Comparison of ENCODE assay signal across 22 cellular contexts in the genomic region with DNA sequence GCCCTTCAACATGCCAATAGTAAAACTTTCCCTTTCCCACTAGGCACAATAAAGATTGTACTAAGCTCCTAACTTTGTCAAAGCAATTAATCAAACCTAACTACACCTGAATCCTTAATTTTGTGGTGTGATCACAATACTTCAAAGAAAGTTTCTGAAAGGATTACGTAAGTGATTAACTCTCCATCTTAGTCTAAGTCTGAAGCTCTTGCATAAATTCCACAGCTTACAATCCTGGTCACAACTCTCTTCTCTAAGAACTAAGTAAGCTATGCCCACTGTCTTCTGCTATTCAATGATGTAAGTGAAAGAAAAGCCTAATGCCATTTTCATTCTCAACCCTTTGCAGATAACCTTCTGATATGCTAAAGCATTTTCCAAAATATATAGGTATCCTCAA. TPM values are rescaled to one million over a fixed set of nuclear protein-coding genes. Genes with fewer than 3 reads are reported as not detected.
DNase-seq lines count a peak whose midpoint lies in the region; ATAC-seq and TF ChIP-seq lines count a peak whose summit lies in the region.
"Had no signal": no experiment of that assay in that cellular context is flagged by ENCODE, and none has a peak within 500 bp of the region (broad histone marks: within the 10 kb centered on the region; RNA-seq: fewer than 3 reads in every experiment).

No MANE protein-coding gene starts in this region.

- no peaks in the 10 kb centered on the region for H3K9me3 Mint-ChIP-seq in CD8-positive, alpha-beta T cell
- no peaks in the 10 kb centered on the region for H3K9me3 Mint-ChIP-seq in chondrocyte (ENCODE audit: low read depth)
- H3K9me3 Mint-ChIP-seq in nephron, result no peaks in the 10 kb centered on the region
- no peaks in the 10 kb centered on the region for H3K9me3 Mint-ChIP-seq in Caco-2 (ENCODE audit: unreplicated experiment)
- H3K9me3 Mint-ChIP-seq: CD8-positive, alpha-beta memory T cell had no signal

- POLR2A ChIA-PET in CD8-positive, alpha-beta T cell (lab: Charles Lee), result interaction anchor here (1.1 to 1.2 kb wide), 2 partner anchors 14 to 240 kb away, joined by 3 to 5 read pairs; partner anchors contain the start of gene N4BP1
- POLR2A ChIA-PET in HEK293 (lab: Yijun Ruan, JAX), result interaction anchor here (1.1 to 1.3 kb wide), 2 partner anchors 10 to 15 kb away, joined by 3 read pairs; partner anchors contain the start of gene SIAH1
- POLR2A ChIA-PET in Caco-2 (lab: Charles Lee), result no interaction called here

- H3K4me1 ChIP-seq in CD8-positive, alpha-beta T cell (ENCODE audit: insufficient read depth, low read length), result peaks cover 25% of the 10 kb centered on the region
- H3K4me1 ChIP-seq in HEK293 (ENCODE audit: control insufficient read depth, insufficient read depth, low read length) (peaks cover 46% of the 10 kb centered on the region), Caco-2 (peaks cover 28% of the 10 kb centered on the region)

- intact Hi-C loops in CD8-positive, alpha-beta T cell (cut with DNase I, micrococcal nuclease), result loop anchor here (5.0 kb wide), 2 partner anchors 122 to 907 kb away; partner anchors contain the start of genes ABCC11 (in 1 of the 2), ITFG1 (in 1 of the 2) and PHKB (in 1 of the 2)
- intact Hi-C loops in Caco-2 (cut with micrococcal nuclease; ENCODE audit: unreplicated experiment), result no loop called here

- no peak for DNase-seq in CD8-positive, alpha-beta T cell
- no peak for DNase-seq in chondrocyte (ENCODE audit: low spot score)
- no peak for DNase-seq in NCI-H2196 (lab: John Stamatoyannopoulos, UW; ENCODE audit: unreplicated experiment)
- DNase-seq in Caco-2, result no peak
- no peak for DNase-seq in D341Med (ENCODE audit: low spot score)
- no peak for DNase-seq in T-helper 2 cell
- DNase-seq: CD8-positive, alpha-beta memory T cell; DMS53; GDM1; GOT3; KG1; MV-4-11; NCI-H1694; NCI-H2081; NCI-H2171; NCI-H446; NCI-H526 treated with DMSO at 0.1 percent for 48 hours; Right ventricle myocardium superior; SK-N-SH had no signal

- H3K9me3 ChIP-seq in CD8-positive, alpha-beta T cell (ENCODE audit: low read length), result no peaks in the 10 kb centered on the region
- no peaks in the 10 kb centered on the region for H3K9me3 ChIP-seq in HEK293 (ENCODE audit: control insufficient read depth, insufficient read depth, low read depth, low read length)
- no peaks in the 10 kb centered on the region for H3K9me3 ChIP-seq in Caco-2
- H3K9me3 ChIP-seq: BLaER1 treated with 17β-estradiol and CSF1 and Interleukin-3, amounts not matched to agents 10 nM and 100 nM; SK-N-SH had no signal

- no peak for ATAC-seq in CD8-positive, alpha-beta T cell

- peaks cover 4% of the 10 kb centered on the region for H3K36me3 Mint-ChIP-seq in CD8-positive, alpha-beta T cell
- H3K36me3 Mint-ChIP-seq in chondrocyte (ENCODE audit: low read depth) (no peaks in the 10 kb centered on the region), nephron (ENCODE audit: low read depth) (no peaks in the 10 kb centered on the region), Caco-2 (ENCODE audit: insufficient read depth, unreplicated experiment) (peaks cover 7% of the 10 kb centered on the region)

- no peak overlapping the region for H3K27ac ChIP-seq in CD8-positive, alpha-beta T cell (ENCODE audit: low read depth, low read length)
- no peak overlapping the region for H3K27ac ChIP-seq in HEK293 (ENCODE audit: extremely low read depth, low read depth, low read length)
- H3K27ac ChIP-seq: BLaER1 treated with 17β-estradiol and CSF1 and Interleukin-3, amounts not matched to agents 10 nM and 100 nM had no signal

- no peaks in the 10 kb centered on the region for H3K36me3 ChIP-seq in CD8-positive, alpha-beta T cell (ENCODE audit: insufficient read depth, low read length)
- H3K36me3 ChIP-seq in HEK293 (ENCODE audit: control insufficient read depth in 2 of 2, insufficient read depth in 1 of 2, low read length in 2 of 2) (no peaks in the 10 kb centered on the region), Caco-2 (ENCODE audit: control insufficient read depth, insufficient read depth, low read length) (no peaks in the 10 kb centered on the region)

- H3K4me3 ChIP-seq in CD8-positive, alpha-beta T cell (ENCODE audit: low read depth, low read length), result no peak overlapping the region
- H3K4me3 ChIP-seq in HEK293 (ENCODE audit: low read depth, low read length) (no peak overlapping the region), Caco-2 (ENCODE audit: low read depth, low read length) (no peak overlapping the region)
- H3K4me3 ChIP-seq: BLaER1 treated with 17β-estradiol and CSF1 and Interleukin-3, amounts not matched to agents 10 nM and 100 nM had no signal

- peaks cover 38% of the 10 kb centered on the region for H3K4me1 Mint-ChIP-seq in CD8-positive, alpha-beta T cell (ENCODE audit: low read depth)
- H3K4me1 Mint-ChIP-seq in chondrocyte (ENCODE audit: low read depth) (peaks cover 64% of the 10 kb centered on the region), nephron (peaks cover 50% of the 10 kb centered on the region), Caco-2 (ENCODE audit: low read depth, unreplicated experiment) (no peaks in the 10 kb centered on the region)

- H3K4me3 Mint-ChIP-seq in CD8-positive, alpha-beta T cell, result no peak overlapping the region
- H3K4me3 Mint-ChIP-seq in chondrocyte (ENCODE audit: unreplicated experiment) (no peak overlapping the region), nephron (no peak overlapping the region), Caco-2 (ENCODE audit: unreplicated experiment) (no peak overlapping the region)

- no peaks in the 10 kb centered on the region for H3K27me3 ChIP-seq in CD8-positive, alpha-beta T cell (ENCODE audit: insufficient read depth, low read length)
- no peaks in the 10 kb centered on the region for H3K27me3 ChIP-seq in Caco-2 (replicated peaks; ENCODE audit: control insufficient read depth, insufficient read depth, low read length)
- H3K27me3 ChIP-seq: BLaER1 treated with 17β-estradiol and CSF1 and Interleukin-3, amounts not matched to agents 10 nM and 100 nM had no signal

- CTCF ChIA-PET in CD8-positive, alpha-beta T cell (lab: Charles Lee), result interaction anchor here (0.6 to 2.1 kb wide), 4 partner anchors 12 to 254 kb away, joined by 3 to 11 read pairs (median 6); no protein-coding TSS in a partner anchor
- CTCF ChIA-PET in HEK293 (lab: Yijun Ruan, JAX) (no interaction called here), Caco-2 (lab: Charles Lee) (interaction anchor here (1.2 kb wide), 1 partner anchor 254 kb away, joined by 4 read pairs; no protein-coding TSS in a partner anchor)

- no TSS peak for BruUV-seq in Caco-2 (replicated peaks; lab: Mats Ljungman, UMichigan)

- TF ChIP-seq CTCF in CD8-positive, alpha-beta T cell (IDR thresholded peaks at IDR 0.05), result no peak
- TF ChIP-seq CTCF in HEK293 (tag by site-specific recombination; IDR thresholded peaks at IDR 0.05) (no peak), chondrocyte (IDR thresholded peaks at IDR 0.05) (no peak), nephron (IDR thresholded peaks at IDR 0.05; ENCODE audit: unreplicated experiment in 3 of 3) (no peak), Caco-2 (IDR thresholded peaks at IDR 0.05; ENCODE audit: insufficient read depth in 1 of 2, low read depth in 1 of 2, low read length in 1 of 2, severe bottlenecking in 1 of 2, unreplicated experiment in 1 of 2) (no peak)

- no peaks in the 10 kb centered on the region for H3K27me3 Mint-ChIP-seq in CD8-positive, alpha-beta T cell (ENCODE audit: low read depth)
- no peaks in the 10 kb centered on the region for H3K27me3 Mint-ChIP-seq in chondrocyte (ENCODE audit: low read depth)
- H3K27me3 Mint-ChIP-seq in nephron (ENCODE audit: low read depth), result no peaks in the 10 kb centered on the region
- no peaks in the 10 kb centered on the region for H3K27me3 Mint-ChIP-seq in Caco-2 (ENCODE audit: insufficient read depth, unreplicated experiment)
- H3K27me3 Mint-ChIP-seq: CD8-positive, alpha-beta memory T cell had no signal

- H3K27ac Mint-ChIP-seq in CD8-positive, alpha-beta T cell, result peak overlapping the region; percentile 1
- H3K27ac Mint-ChIP-seq in chondrocyte (ENCODE audit: unreplicated experiment), result peak overlapping the region; percentile 69
- H3K27ac Mint-ChIP-seq in nephron, result peak overlapping the region in 2 of 3 experiments; percentile 5 to 24
- H3K27ac Mint-ChIP-seq in Caco-2 (ENCODE audit: unreplicated experiment), result no peak overlapping the region
- H3K27ac Mint-ChIP-seq: CD8-positive, alpha-beta memory T cell had no signal

TF ChIP-seq in HEK293, 187 proteins besides CTCF, POLR2A, EP300 and RAD21:
- TF ChIP-seq PRDM1 (tag by site-specific recombination; IDR thresholded peaks at IDR 0.05) (peak; percentile 79), HOXA7 (CRISPR knock-in tag; IDR thresholded peaks at IDR 0.05; ENCODE audit: borderline replicate concordance) (no peak), ZNF600 (tag by site-specific recombination; IDR thresholded peaks at IDR 0.05) (no peak), ZNF664 (tag by site-specific recombination; IDR thresholded peaks at IDR 0.05) (0 out of 2 replicates have a peak, but pooled peaks have one; percentile 26), ZBTB8A (tag by site-specific recombination; IDR thresholded peaks at IDR 0.05) (no peak), SP3 (tag by site-specific recombination; IDR thresholded peaks at IDR 0.05) (no peak), ZNF549 (tag by site-specific recombination; IDR thresholded peaks at IDR 0.05) (no peak), HOXC10 (CRISPR knock-in tag; IDR thresholded peaks at IDR 0.05) (no peak), ZNF311 (tag by site-specific recombination; IDR thresholded peaks at IDR 0.05; ENCODE audit: borderline replicate concordance) (no peak), ZBTB26 (tag by site-specific recombination; optimal IDR thresholded peaks at IDR 0.05) (no peak), ZNF174 (tag by site-specific recombination; IDR thresholded peaks at IDR 0.05) (no peak)
TF ChIP-seq in HEK293: peak in this region for 2.

RNA-seq across cellular contexts. Expression of gene SIAH1, which starts 15.4 kb away (rescaled TPM):
- 10 to 100 TPM; 28.1 to 34.8 TPM for total RNA-seq in CD8-positive, alpha-beta T cell
- total RNA-seq in chondrocyte (33.8 to 52.0 TPM (median 34.5 TPM) in 3 replicates), Caco-2 (2022) (26.6 and 27.2 TPM in 2 replicates)
